In the genomic region with DNA sequence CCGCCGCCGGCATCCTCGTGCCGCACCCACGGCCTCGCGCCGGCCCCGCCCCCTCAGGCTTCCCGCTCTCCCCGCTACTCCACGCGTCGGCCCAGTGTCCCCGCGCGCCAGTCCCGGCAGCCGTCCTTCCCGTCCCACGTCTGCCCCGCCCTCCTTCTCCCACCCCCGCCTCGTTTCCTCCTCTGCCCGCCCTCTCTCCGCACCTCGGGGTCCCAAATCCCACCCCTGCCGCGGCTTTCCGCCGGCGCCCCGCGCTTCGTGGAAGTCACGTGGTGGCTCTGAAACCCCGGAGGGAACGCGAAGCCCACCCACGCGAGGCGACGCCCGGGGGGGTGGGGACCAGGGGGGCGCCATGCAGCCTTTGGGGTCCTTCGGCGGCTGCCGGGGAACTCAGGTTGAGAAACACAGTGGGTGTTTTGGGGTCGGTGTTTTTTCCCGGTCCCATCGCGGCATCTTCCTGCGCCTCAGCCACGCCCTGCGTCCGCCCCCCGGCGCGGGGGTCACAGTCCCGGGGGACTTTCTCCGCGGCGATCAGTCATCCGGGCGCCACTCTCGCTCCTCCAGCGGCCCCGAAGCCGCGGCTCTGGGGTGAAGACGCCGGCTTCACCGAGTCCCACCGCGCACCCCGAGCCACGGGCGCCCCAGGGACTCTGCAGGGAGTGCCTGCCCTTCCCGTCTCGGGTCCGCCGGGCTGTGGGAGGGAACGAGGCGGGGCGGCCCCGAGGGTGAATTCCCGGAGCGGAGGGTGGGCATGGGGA, we compare ENCODE assay signal across 8 cellular contexts. TPM values are rescaled to one million over a fixed set of nuclear protein-coding genes. Genes with fewer than 3 reads are reported as not detected.
DNase-seq lines count a peak whose midpoint lies in the region; ATAC-seq and TF ChIP-seq lines count a peak whose summit lies in the region.

A gene with protein sequence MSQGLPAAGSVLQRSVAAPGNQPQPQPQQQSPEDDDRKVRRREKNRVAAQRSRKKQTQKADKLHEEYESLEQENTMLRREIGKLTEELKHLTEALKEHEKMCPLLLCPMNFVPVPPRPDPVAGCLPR (minus strand): TSS at position 2 of the 758 bp plus-strand sequence. CDS start 78 bp downstream, outside the sequence.

- H3K9me2 ChIP-seq in DOHH2 (replicated peaks; ENCODE audit: control insufficient read depth, low read length): no peaks in the 10 kb centered on the region

- H3K36me3 ChIP-seq in DOHH2 (ENCODE audit: control insufficient read depth, low read length): no peaks in the 10 kb centered on the region

- intact Hi-C loops in activated T-helper 2 cell treated with anti-CD3 and anti-CD28 coated beads, Interferon-gamma antibody, Interleukin-2, Interleukin-4, amounts not matched to agents 10 μg/mL and 5 μg/mL and 100 μg/mL, durations not matched to agents 14 hours and 24 hours and 36 hours (cut with micrococcal nuclease): loop anchor here (1.0 to 5.0 kb wide), 6 partner anchors 13 to 158 kb away; a partner anchor contains a TSS
- intact Hi-C loops in posterior vena cava (cut with DNase I): no loop called here

- DNase-seq in NCI-H69 (lab: John Stamatoyannopoulos, UW): peak; percentile 70
- DNase-seq in activated T-helper 2 cell treated with anti-CD3 and anti-CD28 coated beads, Interferon-gamma antibody, Interleukin-2, Interleukin-4, amounts not matched to agents 10 μg/mL and 5 μg/mL and 100 μg/mL, durations not matched to agents 14 hours and 24 hours and 36 hours (ENCODE audit: low spot score): peak; percentile 36
- peak; percentile 33 for DNase-seq in glutamatergic neuron
- peak; percentile 92 for DNase-seq in posterior vena cava (ENCODE audit: low spot score)
- no peak for DNase-seq in cerebellum (ENCODE audit: low spot score)
- no peak for DNase-seq in UCSD-AML1 (lab: John Stamatoyannopoulos, UW; ENCODE audit: unreplicated experiment)

- H3K79me2 ChIP-seq in DOHH2 (ENCODE audit: control insufficient read depth, low read length): no peaks in the 10 kb centered on the region

- no peak within 1 kb of the TSS for H3K27ac ChIP-seq in DOHH2 (ENCODE audit: low read depth, low read length)

- H3K4me3 ChIP-seq in DOHH2 (ENCODE audit: low read length): peak within 1 kb of the TSS; percentile 69

- H3F3A ChIP-seq in DOHH2 (ENCODE audit: control insufficient read depth, insufficient read depth): peaks cover 10% of the 10 kb centered on the region; the same call in 1 of the 2 replicates

- H4K20me1 ChIP-seq in DOHH2 (ENCODE audit: control insufficient read depth, insufficient read depth, low read depth, low read length): no peaks in the 10 kb centered on the region

- H3K4me3 Mint-ChIP-seq in activated T-helper 2 cell treated with anti-CD3 and anti-CD28 coated beads, Interferon-gamma antibody, Interleukin-2, Interleukin-4, amounts not matched to agents 10 μg/mL and 5 μg/mL and 100 μg/mL, durations not matched to agents 14 hours and 24 hours and 36 hours (ENCODE audit: low read depth): peak within 1 kb of the TSS; percentile 90
- H3K4me3 Mint-ChIP-seq in glutamatergic neuron (ENCODE audit: unreplicated experiment): peak within 1 kb of the TSS; percentile 83

- H3K4me2 ChIP-seq in DOHH2 (ENCODE audit: low read length): peak within 1 kb of the TSS; percentile 75

- peaks cover 33% of the 10 kb centered on the region for H3K36me3 Mint-ChIP-seq in activated T-helper 2 cell treated with anti-CD3 and anti-CD28 coated beads, Interferon-gamma antibody, Interleukin-2, Interleukin-4, amounts not matched to agents 10 μg/mL and 5 μg/mL and 100 μg/mL, durations not matched to agents 14 hours and 24 hours and 36 hours (ENCODE audit: low read depth)
- no peaks in the 10 kb centered on the region for H3K36me3 Mint-ChIP-seq in glutamatergic neuron (ENCODE audit: unreplicated experiment)

- H3K27ac Mint-ChIP-seq in activated T-helper 2 cell treated with anti-CD3 and anti-CD28 coated beads, Interferon-gamma antibody, Interleukin-2, Interleukin-4, amounts not matched to agents 10 μg/mL and 5 μg/mL and 100 μg/mL, durations not matched to agents 14 hours and 24 hours and 36 hours: peak within 1 kb of the TSS; percentile 85
- H3K27ac Mint-ChIP-seq in glutamatergic neuron (ENCODE audit: unreplicated experiment): no peak within 1 kb of the TSS

- H3K27me3 ChIP-seq in DOHH2 (ENCODE audit: control insufficient read depth, low read length): peaks cover 89% of the 10 kb centered on the region

- H3K9me3 Mint-ChIP-seq in activated T-helper 2 cell treated with anti-CD3 and anti-CD28 coated beads, Interferon-gamma antibody, Interleukin-2, Interleukin-4, amounts not matched to agents 10 μg/mL and 5 μg/mL and 100 μg/mL, durations not matched to agents 14 hours and 24 hours and 36 hours: no peaks in the 10 kb centered on the region
- peaks cover 7% of the 10 kb centered on the region for H3K9me3 Mint-ChIP-seq in glutamatergic neuron (ENCODE audit: unreplicated experiment)

- peaks cover 36% of the 10 kb centered on the region for H3K4me1 ChIP-seq in DOHH2 (ENCODE audit: control insufficient read depth, low read length)

- H3K4me1 Mint-ChIP-seq in activated T-helper 2 cell treated with anti-CD3 and anti-CD28 coated beads, Interferon-gamma antibody, Interleukin-2, Interleukin-4, amounts not matched to agents 10 μg/mL and 5 μg/mL and 100 μg/mL, durations not matched to agents 14 hours and 24 hours and 36 hours (ENCODE audit: low read depth): peaks cover 70% of the 10 kb centered on the region
- H3K4me1 Mint-ChIP-seq in glutamatergic neuron (ENCODE audit: low read depth, unreplicated experiment): peaks cover 4% of the 10 kb centered on the region

- H3K9me3 ChIP-seq in DOHH2 (ENCODE audit: control insufficient read depth, insufficient read depth, low read length): no peaks in the 10 kb centered on the region

- TF ChIP-seq CTCF in DOHH2 (IDR thresholded peaks at IDR 0.05; ENCODE audit: low read depth, low read length, poor library complexity, severe bottlenecking) (no peak), glutamatergic neuron (IDR thresholded peaks at IDR 0.05; ENCODE audit: partially characterized antibody, unreplicated experiment) (no peak)

- no peaks in the 10 kb centered on the region for H3K27me3 Mint-ChIP-seq in activated T-helper 2 cell treated with anti-CD3 and anti-CD28 coated beads, Interferon-gamma antibody, Interleukin-2, Interleukin-4, amounts not matched to agents 10 μg/mL and 5 μg/mL and 100 μg/mL, durations not matched to agents 14 hours and 24 hours and 36 hours (ENCODE audit: low read depth)
- peaks cover 16% of the 10 kb centered on the region for H3K27me3 Mint-ChIP-seq in glutamatergic neuron (ENCODE audit: unreplicated experiment)

- ATAC-seq in GM21723 (IDR thresholded peaks at IDR 0.05; ENCODE audit: unreplicated experiment): peak; percentile 33

RNA-seq across cellular contexts. Expression of the gene that starts here (rescaled TPM):
- 246 and 249 TPM in 2 replicates for total RNA-seq in activated T-helper 2 cell treated with anti-CD3 and anti-CD28 coated beads, Interferon-gamma antibody, Interleukin-2, Interleukin-4, amounts not matched to agents 10 μg/mL and 5 μg/mL and 100 μg/mL, durations not matched to agents 14 hours and 24 hours and 36 hours
- total RNA-seq in glutamatergic neuron (ENCODE audit: unreplicated experiment) (0.56 TPM), posterior vena cava (10 to 100 TPM; 10.8 to 20.1 TPM), cerebellum (0.91 TPM)

Comparison
In these comparisons a context has a peak if more than half of its experiments do, and no peak if none do; other contexts are left out.
1. RNA of the gene that starts here (total RNA-seq): 246 to 249 TPM in activated T-helper 2 cell treated with anti-CD3 and anti-CD28 coated beads, Interferon-gamma antibody, Interleukin-2, Interleukin-4, amounts not matched to agents 10 μg/mL and 5 μg/mL and 100 μg/mL, durations not matched to agents 14 hours and 24 hours and 36 hours; 10.8 to 20.1 TPM in posterior vena cava, 0.91 TPM in cerebellum (single experiment) and 0.56 TPM in glutamatergic neuron (single experiment); every median in the first group is over 10 times any median in the second.
2. Peak in DNase-seq in glutamatergic neuron; RNA of the gene not detected or under 1 TPM.
3. DNase-seq: peak in NCI-H69 (single experiment), activated T-helper 2 cell treated with anti-CD3 and anti-CD28 coated beads, Interferon-gamma antibody, Interleukin-2, Interleukin-4, amounts not matched to agents 10 μg/mL and 5 μg/mL and 100 μg/mL, durations not matched to agents 14 hours and 24 hours and 36 hours (single experiment) and posterior vena cava (single experiment); none in cerebellum (single experiment) and UCSD-AML1 (single experiment).